17 cellular contexts compared by ENCODE assay signal in the genomic region with DNA sequence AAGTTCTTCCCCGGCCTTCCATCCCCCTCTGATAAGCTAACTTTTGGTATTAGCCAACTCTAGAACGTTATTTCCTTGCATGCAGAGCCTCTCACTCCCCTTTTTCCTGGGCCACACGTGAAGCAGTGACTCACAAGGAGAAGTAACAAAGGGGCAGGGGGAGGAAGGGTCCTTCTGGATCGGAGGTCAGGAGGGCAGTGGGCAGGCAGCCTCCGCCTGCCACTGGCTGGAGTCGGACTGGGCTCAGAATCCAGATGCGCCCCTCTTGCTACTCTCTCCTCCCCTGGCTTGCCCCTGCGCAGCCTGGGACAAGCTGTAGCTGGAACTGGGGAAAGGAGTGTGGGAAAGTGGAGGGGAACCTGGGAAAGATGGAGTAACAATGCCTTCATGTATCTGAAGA. TPM values are rescaled to one million over a fixed set of nuclear protein-coding genes. Genes with fewer than 3 reads are reported as not detected.
DNase-seq lines count a peak whose midpoint lies in the region; ATAC-seq and TF ChIP-seq lines count a peak whose summit lies in the region.
"Had no signal": no experiment of that assay in that cellular context is flagged by ENCODE, and none has a peak within 500 bp of the region (broad histone marks: within the 10 kb centered on the region; RNA-seq: fewer than 3 reads in every experiment).

No MANE protein-coding gene starts in this region.

- no peaks in the 10 kb centered on the region for H3K9me3 Mint-ChIP-seq in stimulated activated naive B cell treated with anti-CD40 and anti-IgM and Interleukin-4, amounts not matched to agents 10 μg/mL and 1 μg/mL and 100 μg/mL, for 72 hours
- H3K9me3 Mint-ChIP-seq: activated CD4-positive, alpha-beta T cell treated with anti-CD3 and anti-CD28 coated beads, Interleukin-2, amount 10 ng/mL, durations not matched to agents 24 days and 14 days had no signal

- no peak overlapping the region for H3K4me2 ChIP-seq in IMR-90 (ENCODE audit: low read depth, low read length)

- dilution Hi-C loops in IMR-90 (cut with HindIII; ENCODE audit: low sequenced_read_pairs, unreplicated experiment): no loop called here

- no peak overlapping the region for H3K23ac ChIP-seq in IMR-90 (ENCODE audit: low read depth, low read length)

- no peaks in the 10 kb centered on the region for H3K79me1 ChIP-seq in IMR-90 (ENCODE audit: low read depth in 1 of 2, low read length in 2 of 2)

- H3K14ac ChIP-seq in IMR-90 (replicated peaks; ENCODE audit: low read depth, low read length): no peak overlapping the region

- H3K27me3 ChIP-seq in IMR-90 (ENCODE audit: control insufficient read depth, insufficient read depth, low read length) (no peaks in the 10 kb centered on the region), lower lobe of right lung (ENCODE audit: low read depth) (no peaks in the 10 kb centered on the region), upper lobe of left lung (no peaks in the 10 kb centered on the region)
- H3K27me3 ChIP-seq: foreskin keratinocyte, transverse colon had no signal

- H3K4me1 Mint-ChIP-seq in T-helper 17 cell: peaks cover 4% of the 10 kb centered on the region
- peaks cover 10 to 14% of the 10 kb centered on the region in 2 donors for H3K4me1 Mint-ChIP-seq in stimulated activated naive B cell treated with anti-CD40 and anti-IgM and Interleukin-4, amounts not matched to agents 10 μg/mL and 1 μg/mL and 100 μg/mL, for 72 hours

- H4K20me1 ChIP-seq in IMR-90 (ENCODE audit: insufficient read depth, low read length): no peaks in the 10 kb centered on the region

- H2AK5ac ChIP-seq in IMR-90 (ENCODE audit: low read depth, low read length): no peak overlapping the region

- no peaks in the 10 kb centered on the region for H3K27me3 Mint-ChIP-seq in T-helper 17 cell
- H3K27me3 Mint-ChIP-seq in stimulated activated naive B cell treated with anti-CD40 and anti-IgM and Interleukin-4, amounts not matched to agents 10 μg/mL and 1 μg/mL and 100 μg/mL, for 72 hours: no peaks in the 10 kb centered on the region
- H3K27me3 Mint-ChIP-seq: activated CD4-positive, alpha-beta T cell treated with anti-CD3 and anti-CD28 coated beads, Interleukin-2, amount 10 ng/mL, durations not matched to agents 24 days and 14 days had no signal

- no peak overlapping the region for H3K4ac ChIP-seq in IMR-90 (ENCODE audit: low read depth, low read length)

- H2BK120ac ChIP-seq in IMR-90 (ENCODE audit: low read depth, low read length): no peak overlapping the region

- no peak overlapping the region for H2BK15ac ChIP-seq in IMR-90 (ENCODE audit: low read depth, low read length)

- TF ChIP-seq EP300 in upper lobe of left lung (IDR thresholded peaks at IDR 0.05): no peak

- H2AK9ac ChIP-seq in IMR-90 (replicated peaks; ENCODE audit: low read depth, low read length, poor library complexity): no peak overlapping the region

- H3K9me3 ChIP-seq in IMR-90 (ENCODE audit: control insufficient read depth, insufficient read depth, low read length): no peaks in the 10 kb centered on the region
- H3K9me3 ChIP-seq in T-helper 17 cell (ENCODE audit: control insufficient read depth, low read length, poor library complexity, severe bottlenecking): no peaks in the 10 kb centered on the region
- no peaks in the 10 kb centered on the region for H3K9me3 ChIP-seq in lower lobe of right lung
- H3K9me3 ChIP-seq in upper lobe of left lung: no peaks in the 10 kb centered on the region
- H3K9me3 ChIP-seq: transverse colon had no signal

- peak; percentile 13 for DNase-seq in IMR-90
- DNase-seq in T-helper 17 cell: no peak
- peak; percentile 18 for DNase-seq in lower lobe of right lung
- DNase-seq in stimulated activated naive B cell treated with anti-CD40 and anti-IgM and Interleukin-4, amounts not matched to agents 10 μg/mL and 1 μg/mL and 100 μg/mL, for 72 hours: no peak
- no peak for DNase-seq in left lobe of liver (ENCODE audit: low spot score)
- DNase-seq in upper lobe of left lung: no peak
- DNase-seq in dedifferentiated amniotic fluid mesenchymal stem cell (ENCODE audit: extremely low spot score): no peak
- DNase-seq: activated CD4-positive, alpha-beta T cell treated with anti-CD3 and anti-CD28 coated beads, Interleukin-2, amount 10 ng/mL, durations not matched to agents 24 days and 14 days; activated CD8-positive, alpha-beta memory T cell treated with anti-CD3 and anti-CD28 coated beads, Interleukin-2, amount 50 U/mL, for 4 hours; activated effector memory CD4-positive, alpha-beta T cell treated with Interleukin-2 at 50 U/mL for 16 hours; dermis blood vessel endothelial cell; foreskin keratinocyte; NCI-H524; stimulated activated CD4-positive, alpha-beta T cell treated with anti-CD3 and anti-CD28 coated beads, Interleukin-1b, Interleukin-23, amount 100 ng/mL, for 48 hours; stimulated activated naive CD8-positive, alpha-beta T cell treated with anti-CD3 and anti-CD28 coated beads, Interleukin-15, Interleukin-2, amounts not matched to agents 100 U/mL and 50 U/mL, for 24 hours; transverse colon had no signal

- no peak overlapping the region for H3K56ac ChIP-seq in IMR-90 (ENCODE audit: extremely low read depth, insufficient read depth, low read length)

- TF ChIP-seq CTCF in IMR-90 (conservative IDR thresholded peaks at IDR 0.05; ENCODE audit: low read depth, low read length) (no peak), lower lobe of right lung (IDR thresholded peaks at IDR 0.05) (no peak), upper lobe of left lung (IDR thresholded peaks at IDR 0.05) (no peak)

- peak overlapping the region; percentile 29 for H3K27ac Mint-ChIP-seq in T-helper 17 cell
- H3K27ac Mint-ChIP-seq in stimulated activated naive B cell treated with anti-CD40 and anti-IgM and Interleukin-4, amounts not matched to agents 10 μg/mL and 1 μg/mL and 100 μg/mL, for 72 hours: peak overlapping the region; percentile 25
- H3K27ac Mint-ChIP-seq: activated CD4-positive, alpha-beta T cell treated with anti-CD3 and anti-CD28 coated beads, Interleukin-2, amount 10 ng/mL, durations not matched to agents 24 days and 14 days had no signal

- CTCF ChIA-PET in IMR-90 (lab: Yijun Ruan, JAX): no interaction called here

- H4K5ac ChIP-seq in IMR-90 (ENCODE audit: low read depth, low read length): no peak overlapping the region

- POLR2A ChIA-PET in IMR-90 (lab: Charles Lee; ENCODE audit: unreplicated experiment): no interaction called here

- H3K4me3 ChIP-seq in IMR-90 (ENCODE audit: insufficient read depth, low read depth, low read length) (no peak overlapping the region), lower lobe of right lung (no peak overlapping the region), upper lobe of left lung (no peak overlapping the region)
- H3K4me3 ChIP-seq: lung, transverse colon had no signal

- no peak for TF ChIP-seq POLR2A in IMR-90 (IDR thresholded peaks at IDR 0.05; ENCODE audit: low read depth, low read length)
- no peak for TF ChIP-seq POLR2A in upper lobe of left lung (IDR thresholded peaks at IDR 0.05)

- ATAC-seq in IMR-90 (ENCODE audit: low read depth) (no peak), T-helper 17 cell (no peak), lower lobe of right lung (no peak), left lobe of liver (no peak), upper lobe of left lung (ENCODE audit: low FRiP score in 2 of 2) (no peak)
- ATAC-seq in stimulated activated naive B cell treated with anti-CD40 and anti-IgM and Interleukin-4, amounts not matched to agents 10 μg/mL and 1 μg/mL and 100 μg/mL, for 72 hours (replicated peaks): no peak
- ATAC-seq: foreskin keratinocyte; stimulated activated naive CD8-positive, alpha-beta T cell treated with anti-CD3 and anti-CD28 coated beads, Interleukin-15, Interleukin-2, amounts not matched to agents 100 U/mL and 50 U/mL, for 24 hours had no signal

- no peak overlapping the region for H2AFZ ChIP-seq in IMR-90 (replicated peaks; ENCODE audit: low read length, poor library complexity)

- in situ Hi-C loops in IMR-90 (cut with MboI; ENCODE audit: low sequenced_read_pairs): no loop called here

- intact Hi-C loops in IMR-90 (cut with micrococcal nuclease): no loop called here
- intact Hi-C loops in lower lobe of right lung (cut with DNase I): no loop called here

- peaks cover 20% of the 10 kb centered on the region for H3K9me1 ChIP-seq in IMR-90 (ENCODE audit: insufficient read depth, low read length)

- TF ChIP-seq RAD21 in IMR-90 (IDR thresholded peaks at IDR 0.05; ENCODE audit: low read length): no peak

- H3K18ac ChIP-seq in IMR-90 (ENCODE audit: low read depth, low read length): no peak overlapping the region

- H4K8ac ChIP-seq in IMR-90 (ENCODE audit: low read depth in 2 of 2, low read length in 2 of 2): no peak overlapping the region; a peak in 1 of 4 replicates

- H3K27ac ChIP-seq in IMR-90 (ENCODE audit: insufficient read depth, low read length): no peak overlapping the region
- no peak overlapping the region for H3K27ac ChIP-seq in lower lobe of right lung
- no peak overlapping the region for H3K27ac ChIP-seq in upper lobe of left lung
- H3K27ac ChIP-seq: foreskin keratinocyte, transverse colon had no signal

- BruUV-seq in IMR-90 (replicated peaks; lab: Mats Ljungman, UMichigan): no TSS peak

- H3K36me3 ChIP-seq in IMR-90 (ENCODE audit: control insufficient read depth, insufficient read depth, low read length) (peaks cover 8% of the 10 kb centered on the region; the same call in 1 of the 2 replicates), lower lobe of right lung (peaks cover 84% of the 10 kb centered on the region), upper lobe of left lung (peaks cover 34 to 86% (median 52%) of the 10 kb centered on the region in 4 donors)

- no peak overlapping the region for H3K4me3 Mint-ChIP-seq in T-helper 17 cell
- H3K4me3 Mint-ChIP-seq in stimulated activated naive B cell treated with anti-CD40 and anti-IgM and Interleukin-4, amounts not matched to agents 10 μg/mL and 1 μg/mL and 100 μg/mL, for 72 hours: no peak overlapping the region
- H3K4me3 Mint-ChIP-seq: activated CD4-positive, alpha-beta T cell treated with anti-CD3 and anti-CD28 coated beads, Interleukin-2, amount 10 ng/mL, durations not matched to agents 24 days and 14 days had no signal

- no peak overlapping the region for H2BK20ac ChIP-seq in IMR-90 (ENCODE audit: low read depth, low read length)

- no peak overlapping the region for H2BK5ac ChIP-seq in IMR-90 (ENCODE audit: low read depth, low read length, poor library complexity, severe bottlenecking)

- H4K91ac ChIP-seq in IMR-90 (ENCODE audit: insufficient read depth, low read depth, low read length): no peak overlapping the region; the same call in 1 of the 2 replicates

- H3K4me1 ChIP-seq in IMR-90 (ENCODE audit: control insufficient read depth, insufficient read depth, low read length) (peaks cover 14% of the 10 kb centered on the region), lower lobe of right lung (peaks cover 20% of the 10 kb centered on the region), upper lobe of left lung (peaks cover 12 to 20% (median 18%) of the 10 kb centered on the region in 4 donors)

- H3K36me3 Mint-ChIP-seq in T-helper 17 cell (ENCODE audit: low read depth): peaks cover 5% of the 10 kb centered on the region
- peaks cover 55 to 57% of the 10 kb centered on the region in 2 donors for H3K36me3 Mint-ChIP-seq in stimulated activated naive B cell treated with anti-CD40 and anti-IgM and Interleukin-4, amounts not matched to agents 10 μg/mL and 1 μg/mL and 100 μg/mL, for 72 hours

- WGBS in IMR-90 (ENCODE audit: extremely low coverage in 2 of 2, insufficient read length in 1 of 2), 2 experiments: no CpG with 5 or more reads among the region's 8 CpGs
- 76 to 81% methylated on average over 8 of the region's 8 CpGs for WGBS in upper lobe of left lung, 2 donors

- no peak overlapping the region for H3K9ac ChIP-seq in IMR-90 (ENCODE audit: low read depth, low read length)

RNA-seq across cellular contexts. Expression of a gene that starts 55.0 kb away (rescaled TPM):
- total RNA-seq in IMR-90 (2012; rRNA removed) (2.0 and 2.5 TPM in 2 replicates), T-helper 17 cell (10 to 100 TPM; 39.9 to 59.0 TPM), lower lobe of right lung (68.1 TPM), left lobe of liver (33.1 TPM), upper lobe of left lung (100 to 1,000 TPM in 1 of 6 donors, 10 to 100 TPM in 5; 36.6 to 193 (median 52.2) TPM)
- 10.4 and 13.2 TPM in 2 replicates for polyA plus RNA-seq in IMR-90 (2012; rRNA removed)
- 7.7 and 13.8 TPM in 2 replicates for polyA plus RNA-seq in IMR-90 (2012; cell fraction: cytosol; rRNA removed)
- 58.1 and 63.1 TPM in 2 replicates for polyA plus RNA-seq in IMR-90 (2012; cell fraction: nucleus; rRNA removed; ENCODE audit: low replicate concordance)

RNA-seq across cellular contexts. Expression of a gene that starts 58.6 kb away (rescaled TPM):
- total RNA-seq in IMR-90 (2012; rRNA removed) (4.1 and 5.0 TPM in 2 replicates), T-helper 17 cell (10 to 100 TPM; 58.6 to 66.0 TPM), lower lobe of right lung (39.3 TPM), left lobe of liver (23.2 TPM), upper lobe of left lung (100 to 1,000 TPM in 1 of 6 donors, 10 to 100 TPM in 5; 35.9 to 189 (median 44.5) TPM)
- 9.7 and 10.2 TPM in 2 replicates for polyA plus RNA-seq in IMR-90 (2012; rRNA removed)
- polyA plus RNA-seq in IMR-90 (2012; cell fraction: cytosol; rRNA removed): 12.0 and 13.9 TPM in 2 replicates
- polyA plus RNA-seq in IMR-90 (2012; cell fraction: nucleus; rRNA removed; ENCODE audit: low replicate concordance): 31.3 and 40.1 TPM in 2 replicates

Comparison
In these comparisons a context has a peak if more than half of its experiments do, and no peak if none do; other contexts are left out.
1. DNase-seq: peak in IMR-90 (single experiment) and lower lobe of right lung (single experiment); none in T-helper 17 cell (0 of 3), stimulated activated naive B cell treated with anti-CD40 and anti-IgM and Interleukin-4, amounts not matched to agents 10 μg/mL and 1 μg/mL and 100 μg/mL, for 72 hours (single experiment), left lobe of liver (single experiment), upper lobe of left lung (0 of 2) and dedifferentiated amniotic fluid mesenchymal stem cell (single experiment).